ENCODE assay signal across 20 cellular contexts in genomic region chr4:173535165-173535737, GRCh38. TPM values are rescaled to one million over a fixed set of nuclear protein-coding genes. Genes with fewer than 3 reads are reported as not detected.
DNase-seq lines count a peak whose midpoint lies in the region; ATAC-seq and TF ChIP-seq lines count a peak whose summit lies in the region.
"Had no signal": no experiment of that assay in that cellular context is flagged by ENCODE, and none has a peak within 500 bp of the region (broad histone marks: within the 10 kb centered on the region; RNA-seq: fewer than 3 reads in every experiment).

No MANE protein-coding gene starts in this region.

- no peak for DNase-seq in right atrium auricular region (ENCODE audit: low spot score)
- no peak for DNase-seq in Right ventricle myocardium inferior (ENCODE audit: missing footprints)
- DNase-seq in esophagus muscularis mucosa (ENCODE audit: extremely low spot score): no peak
- no peak for DNase-seq in vagina (ENCODE audit: extremely low spot score in 2 of 2)
- no peak for DNase-seq in mesenteric fat pad (ENCODE audit: low spot score)
- DNase-seq: C1 segment of cervical spinal cord, DMS79, Kasumi-1, MG63, NCI-H1048, NCI-H1436, NCI-H1930, NCI-H345, NCI-H524 treated with DMSO at 0.1 percent for 48 hours had no signal

- H3K4me1 ChIP-seq in right atrium auricular region: peaks cover 0 to 21% of the 10 kb centered on the region in 2 donors
- peaks cover 12 to 81% (median 74%) of the 10 kb centered on the region in 4 donors for H3K4me1 ChIP-seq in esophagus muscularis mucosa
- peaks cover 49% of the 10 kb centered on the region for H3K4me1 ChIP-seq in rectal smooth muscle tissue (ENCODE audit: control insufficient read depth, insufficient read depth, low read length)
- H3K4me1 ChIP-seq in vagina: peaks cover 23% of the 10 kb centered on the region
- H3K4me1 ChIP-seq: SJSA1 had no signal

- no peak overlapping the region for H3K9ac ChIP-seq in rectal smooth muscle tissue (ENCODE audit: low read length)
- H3K9ac ChIP-seq: GM23248 had no signal

- H3K9me3 ChIP-seq in right atrium auricular region (no peaks in the 10 kb centered on the region), esophagus muscularis mucosa (no peaks in the 10 kb centered on the region), vagina (no peaks in the 10 kb centered on the region)
- H3K9me3 ChIP-seq: MG63, SJSA1 had no signal

- intact Hi-C loops in Right ventricle myocardium inferior (cut with DNase I) (loop anchor here (5.0 to 10.0 kb wide), 2 partner anchors 147 to 620 kb away; no protein-coding TSS in a partner anchor), esophagus muscularis mucosa (cut with DNase I) (loop anchor here (10.0 kb wide), 2 partner anchors 210 to 460 kb away; no protein-coding TSS in a partner anchor), vagina (cut with DNase I) (no loop called here)

- peak overlapping the region in 1 of 2 donors; percentile 9 for H3K4me3 ChIP-seq in right atrium auricular region
- H3K4me3 ChIP-seq in esophagus muscularis mucosa: peak overlapping the region in 1 of 4 donors; percentile 87
- H3K4me3 ChIP-seq in rectal smooth muscle tissue (ENCODE audit: low read length): peak overlapping the region; percentile 6
- H3K4me3 ChIP-seq in vagina: no peak overlapping the region
- H3K4me3 ChIP-seq: GM23248, MG63, SJSA1 had no signal

- H3K27me3 ChIP-seq in right atrium auricular region (no peaks in the 10 kb centered on the region), esophagus muscularis mucosa (peaks cover 0 to 38% (median 0%) of the 10 kb centered on the region in 4 donors), rectal smooth muscle tissue (ENCODE audit: control insufficient read depth, insufficient read depth, low read length) (peaks cover 13% of the 10 kb centered on the region), vagina (no peaks in the 10 kb centered on the region)
- H3K27me3 ChIP-seq: MG63 had no signal

- no peak for TF ChIP-seq EP300 in esophagus muscularis mucosa (IDR thresholded peaks at IDR 0.05)

- WGBS in esophagus muscularis mucosa: 60% methylated on average over 8 of the region's 8 CpGs

- no peak for TF ChIP-seq CTCF in right atrium auricular region (IDR thresholded peaks at IDR 0.05)
- no peak for TF ChIP-seq CTCF in esophagus muscularis mucosa (IDR thresholded peaks at IDR 0.05)
- no peak for TF ChIP-seq CTCF in vagina (IDR thresholded peaks at IDR 0.05)

- ATAC-seq in Right ventricle myocardium inferior: no peak
- ATAC-seq in GM21526 (IDR thresholded peaks at IDR 0.05; ENCODE audit: low FRiP score, unreplicated experiment): no peak
- ATAC-seq in GM18519 (IDR thresholded peaks at IDR 0.05; ENCODE audit: low FRiP score, unreplicated experiment): no peak
- ATAC-seq: HCT116 had no signal

- H3K36me3 ChIP-seq in right atrium auricular region: no peaks in the 10 kb centered on the region
- H3K36me3 ChIP-seq in esophagus muscularis mucosa: peaks cover 0 to 11% (median 0%) of the 10 kb centered on the region in 4 donors
- H3K36me3 ChIP-seq in rectal smooth muscle tissue (ENCODE audit: control insufficient read depth, insufficient read depth, low read length): no peaks in the 10 kb centered on the region
- H3K36me3 ChIP-seq in vagina: no peaks in the 10 kb centered on the region
- H3K36me3 ChIP-seq: MG63, SJSA1 had no signal

- TF ChIP-seq POLR2A in esophagus muscularis mucosa (IDR thresholded peaks at IDR 0.05; ENCODE audit: low read depth) (no peak), vagina (IDR thresholded peaks at IDR 0.05) (no peak)

- H3K27ac ChIP-seq in right atrium auricular region: peak overlapping the region; percentile 94 to 97
- H3K27ac ChIP-seq in esophagus muscularis mucosa (replicated peaks in 1 of 4): peak overlapping the region; percentile 60 to 98 (median 80)
- peak overlapping the region; percentile 98 for H3K27ac ChIP-seq in rectal smooth muscle tissue (ENCODE audit: low read depth, low read length)
- peak overlapping the region; percentile 65 for H3K27ac ChIP-seq in vagina
- H3K27ac ChIP-seq: GM23248, SJSA1 had no signal

RNA-seq across cellular contexts. Expression of gene HAND2, which starts 5.2 kb away (rescaled TPM):
- total RNA-seq in right atrium auricular region (100 to 1,000 TPM in 1 of 2 donors, 10 to 100 TPM in 1; 86.3 to 108 TPM), Right ventricle myocardium inferior (151 TPM), esophagus muscularis mucosa (100 to 1,000 TPM in 3 of 4 donors, 10 to 100 TPM in 1; 77.7 to 165 (median 138) TPM), vagina (26.0 TPM), mesenteric fat pad (6.3 TPM)
- total RNA-seq: SJSA1 had no signal
